In the genomic region with DNA sequence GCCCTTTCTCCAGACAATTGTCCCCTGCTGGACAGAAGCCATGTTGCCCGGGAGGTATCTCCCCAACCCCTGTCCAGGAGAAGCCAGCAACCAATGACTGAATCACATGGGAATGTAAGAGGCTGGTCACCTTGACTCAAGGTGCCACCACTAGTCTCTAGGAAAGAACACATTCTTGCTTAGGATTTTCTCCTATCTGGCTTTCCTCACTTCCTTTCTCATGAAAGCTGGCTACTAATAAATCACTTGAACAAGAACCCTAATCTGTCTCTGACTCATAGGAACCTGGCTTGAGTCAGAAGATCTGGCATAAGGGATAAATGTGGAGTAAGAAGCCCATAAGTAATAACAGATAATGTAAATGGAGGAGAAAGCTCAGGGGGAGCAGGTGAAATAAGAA, we compare ENCODE assay signal across 16 cellular contexts.
DNase-seq lines count a peak whose midpoint lies in the region; ATAC-seq and TF ChIP-seq lines count a peak whose summit lies in the region.
"Had no signal": no experiment of that assay in that cellular context is flagged by ENCODE, and none has a peak within 500 bp of the region (broad histone marks: within the 10 kb centered on the region; RNA-seq: fewer than 3 reads in every experiment).

No MANE protein-coding gene starts in this region.

- ATAC-seq in esophagus mucosa (peak; percentile 83), GM18505 (IDR thresholded peaks at IDR 0.05; ENCODE audit: unreplicated experiment) (no peak)
- ATAC-seq: activated CD8-positive, alpha-beta T cell treated with anti-CD3 and anti-CD28 coated beads, Interleukin-2, amount 10 ng/mL, durations not matched to agents 7 days and 5 days had no signal

- H3K27ac ChIP-seq in RWPE1, result no peak overlapping the region
- H3K27ac ChIP-seq in dorsolateral prefrontal cortex, result no peak overlapping the region
- H3K27ac ChIP-seq: adrenal gland; BLaER1 treated with 17β-estradiol and CSF1 and Interleukin-3, amounts not matched to agents 10 nM and 100 nM; VCaP had no signal

- TF ChIP-seq POLR2A in GM18505 (IDR thresholded peaks at IDR 0.05; ENCODE audit: borderline replicate concordance, extremely low read depth, insufficient read depth, insufficient read length), result no peak

- no peaks in the 10 kb centered on the region for H3K27me3 ChIP-seq in dorsolateral prefrontal cortex
- H3K27me3 ChIP-seq: adrenal gland; BLaER1 treated with 17β-estradiol and CSF1 and Interleukin-3, amounts not matched to agents 10 nM and 100 nM had no signal

- DNase-seq in HCEC 1CT (peak; percentile 69), RWPE1 (ENCODE audit: low spot score) (peak; percentile 57), pons (ENCODE audit: low spot score) (peak; percentile 25), dorsolateral prefrontal cortex (no peak), NCI-H1417 (lab: John Stamatoyannopoulos, UW) (no peak), NCI-H1436 (lab: John Stamatoyannopoulos, UW) (no peak)
- DNase-seq: activated CD8-positive, alpha-beta T cell treated with anti-CD3 and anti-CD28 coated beads, Interleukin-2, amount 10 ng/mL, durations not matched to agents 7 days and 5 days; H9; NCI-H345; occipital lobe had no signal

- no peak for TF ChIP-seq CTCF in RWPE1 (conservative IDR thresholded peaks at IDR 0.05; ENCODE audit: low read depth)
- no peak for TF ChIP-seq CTCF in dorsolateral prefrontal cortex (IDR thresholded peaks at IDR 0.05 in 54 of 56, conservative IDR thresholded peaks at IDR 0.05 in 2 of 56; ENCODE audit: low read depth in 1 of 56, partially characterized antibody in 56 of 56)

- intact Hi-C loops in dorsolateral prefrontal cortex (cut with DNase I), result loop anchor here in 1 of 2 donors (5.0 kb wide), 1 partner anchor 713 kb away; no protein-coding TSS in a partner anchor

- POLR2A ChIA-PET in RWPE1 (lab: Yijun Ruan, JAX; ENCODE audit: low non-redundant PET), result no interaction called here

- CTCF ChIA-PET in RWPE1 (lab: Yijun Ruan, JAX), result no interaction called here

- H3K4me3 ChIP-seq in dorsolateral prefrontal cortex, result no peak overlapping the region
- H3K4me3 ChIP-seq: adrenal gland; BLaER1 treated with 17β-estradiol and CSF1 and Interleukin-3, amounts not matched to agents 10 nM and 100 nM; smooth muscle cell had no signal

Comparison
In these comparisons a context has a peak if more than half of its experiments do, and no peak if none do; other contexts are left out.
1. DNase-seq: peak in HCEC 1CT (single experiment), RWPE1 (single experiment) and pons (single experiment); none in dorsolateral prefrontal cortex (0 of 10), NCI-H1417 (0 of 3) and NCI-H1436 (single experiment).